Comparison of ENCODE assay signal across 1 cellular context in genomic region chr15:79311901-79312553, GRCh38.
TF ChIP-seq lines count a peak whose summit lies in the region.

No MANE protein-coding gene starts in this region.

TF ChIP-seq in GM12878, 131 proteins besides CTCF, POLR2A, EP300 and RAD21:
- TF ChIP-seq POLR2AphosphoS5 (IDR thresholded peaks at IDR 0.05; ENCODE audit: low read length), result no peak
- peak; percentile 64; the same call in 1 of the 3 replicates for TF ChIP-seq POU2F2 (IDR thresholded peaks at IDR 0.05; ENCODE audit: borderline replicate concordance, low read depth, low read length)
- 0 out of 2 replicates have a peak, but pooled peaks have one; percentile 30 for TF ChIP-seq MXI1 (IDR thresholded peaks at IDR 0.05; ENCODE audit: low read depth, low read length)
- TF ChIP-seq NR2F1 (conservative IDR thresholded peaks at IDR 0.05), result 0 out of 2 replicates have a peak, but pooled peaks have one; percentile 16
- peak; percentile 71 for TF ChIP-seq RUNX3 (IDR thresholded peaks at IDR 0.05; ENCODE audit: low read length)
- TF ChIP-seq SUPT20H (IDR thresholded peaks at IDR 0.05; ENCODE audit: borderline replicate concordance, control insufficient read depth, low read depth, low read length), result no peak
- no peak for TF ChIP-seq CHD4 (IDR thresholded peaks at IDR 0.05)
- TF ChIP-seq SIN3A (IDR thresholded peaks at IDR 0.05; ENCODE audit: low read depth, low read length), result no peak
